15 cellular contexts compared by ENCODE assay signal in genomic region chr2:33014268-33014667, GRCh38.
DNase-seq lines count a peak whose midpoint lies in the region; ATAC-seq and TF ChIP-seq lines count a peak whose summit lies in the region.
"Had no signal": no experiment of that assay in that cellular context is flagged by ENCODE, and none has a peak within 500 bp of the region (broad histone marks: within the 10 kb centered on the region; RNA-seq: fewer than 3 reads in every experiment).

No MANE protein-coding gene starts in this region.

- H3K9me3 ChIP-seq in RWPE2 (ENCODE audit: severe bottlenecking): no peaks in the 10 kb centered on the region
- H3K9me3 ChIP-seq in trophoblast cell (ENCODE audit: insufficient read depth, low read depth, low read length): no peaks in the 10 kb centered on the region
- H3K9me3 ChIP-seq: tibial nerve had no signal

- no peak overlapping the region for H3K4ac ChIP-seq in trophoblast cell (ENCODE audit: low read depth, low read length)

- peak overlapping the region; percentile 52 for H4K91ac ChIP-seq in trophoblast cell (ENCODE audit: low read depth, low read length)

- no peak overlapping the region for H3K27ac ChIP-seq in RWPE2 (ENCODE audit: poor library complexity, severe bottlenecking)
- H3K27ac ChIP-seq in foreskin keratinocyte: no peak overlapping the region
- no peak overlapping the region for H3K27ac ChIP-seq in trophoblast cell (ENCODE audit: low read depth, low read length)

- peak overlapping the region; percentile 36 for H4K12ac ChIP-seq in trophoblast cell (ENCODE audit: low read depth, low read length)

- H2BK5ac ChIP-seq in trophoblast cell (ENCODE audit: low read depth, low read length, poor library complexity): no peak overlapping the region

- H3K79me2 ChIP-seq in trophoblast cell (ENCODE audit: control insufficient read depth, insufficient read depth, low read length, poor library complexity): no peaks in the 10 kb centered on the region

- intact Hi-C loops in posterior vena cava (cut with DNase I): no loop called here

- no peak overlapping the region for H3K4me2 ChIP-seq in trophoblast cell (ENCODE audit: low read length)

- H2BK120ac ChIP-seq in trophoblast cell (ENCODE audit: insufficient read depth, low read length, poor library complexity): peak overlapping the region; percentile 46

- H2AK5ac ChIP-seq in trophoblast cell (ENCODE audit: low read length): peak overlapping the region; percentile 68

- no peak overlapping the region for H3K9ac ChIP-seq in trophoblast cell (ENCODE audit: low read length)

- TF ChIP-seq CTCF in RWPE2 (IDR thresholded peaks at IDR 0.05; ENCODE audit: poor library complexity, severe bottlenecking) (no peak), foreskin keratinocyte (conservative IDR thresholded peaks at IDR 0.05) (no peak)

- H3K36me3 ChIP-seq in RWPE2 (ENCODE audit: low read depth) (no peaks in the 10 kb centered on the region), trophoblast cell (ENCODE audit: control insufficient read depth in 1 of 2, insufficient read depth in 2 of 2, low read length in 2 of 2) (no peaks in the 10 kb centered on the region)
- H3K36me3 ChIP-seq: tibial nerve had no signal

- H3K4me1 ChIP-seq in RWPE2 (ENCODE audit: insufficient read depth, poor library complexity, severe bottlenecking) (peaks cover 19% of the 10 kb centered on the region), foreskin keratinocyte (peaks cover 13% of the 10 kb centered on the region), trophoblast cell (ENCODE audit: control insufficient read depth in 1 of 2, insufficient read depth in 2 of 2, low read length in 2 of 2) (peaks cover 6 to 13% of the 10 kb centered on the region in 2 experiments)
- H3K4me1 ChIP-seq: tibial nerve had no signal

- no peak overlapping the region for H3K23ac ChIP-seq in trophoblast cell (ENCODE audit: low read length)

- ATAC-seq in RWPE2 (ENCODE audit: low read depth) (peak; percentile 83), foreskin keratinocyte (peak; percentile 90)
- ATAC-seq: activated naive CD8-positive, alpha-beta T cell treated with anti-CD3 and anti-CD28 coated beads, Interleukin-2, amount 50 U/mL, for 24 hours; activated T-cell treated with anti-CD3 and anti-CD28 coated beads, Interleukin-2, amount 50 U/mL, for 72 hours; stimulated activated effector memory CD8-positive, alpha-beta T cell treated with anti-CD3 and anti-CD28 coated beads, Interleukin-12 subunit alpha, Interleukin-12 subunit beta, amount 100 ng/mL, for 72 hours had no signal

- DNase-seq in NCI-H146 (lab: John Stamatoyannopoulos, UW): peak; percentile 11
- no peak for DNase-seq in NCI-H146 treated with DMSO at 0.1 percent for 48 hours (lab: John Stamatoyannopoulos, UW; ENCODE audit: unreplicated experiment)
- DNase-seq in RWPE2 (ENCODE audit: low spot score): no peak
- DNase-seq in foreskin keratinocyte: peak; percentile 60 to 79
- DNase-seq in trophoblast cell: peak in 1 of 2 donors; percentile 17
- no peak for DNase-seq in activated T-cell treated with anti-CD3 and anti-CD28 coated beads for 4 hours
- no peak for DNase-seq in posterior vena cava (ENCODE audit: low spot score)
- DNase-seq in NK-92 (lab: John Stamatoyannopoulos, UW; ENCODE audit: unreplicated experiment): no peak
- DNase-seq: activated CD4-positive, alpha-beta T cell treated with anti-CD3 and anti-CD28 coated beads, Interleukin-2, amount 50 U/mL, for 48 hours; activated naive CD8-positive, alpha-beta T cell treated with anti-CD3 and anti-CD28 coated beads, Interleukin-2, amount 50 U/mL, for 24 hours; activated T-cell treated with anti-CD3 and anti-CD28 coated beads, Interleukin-2, amount 50 U/mL, for 72 hours; C1 segment of cervical spinal cord; NCI-H1436 treated with DMSO at 0.1 percent for 48 hours had no signal

- H2BK12ac ChIP-seq in trophoblast cell (ENCODE audit: low read length): no peak overlapping the region

- H3K79me1 ChIP-seq in trophoblast cell (ENCODE audit: low read length): peaks cover 9% of the 10 kb centered on the region

- WGBS in trophoblast cell (ENCODE audit: extremely low coverage, insufficient coverage, insufficient read length): no CpG with 5 or more reads among the region's 2 CpGs

- H3K27me3 ChIP-seq in RWPE2 (ENCODE audit: insufficient read depth, poor library complexity, severe bottlenecking) (no peaks in the 10 kb centered on the region), foreskin keratinocyte (no peaks in the 10 kb centered on the region), trophoblast cell (ENCODE audit: insufficient read depth, low read length) (no peaks in the 10 kb centered on the region)
- H3K27me3 ChIP-seq: tibial nerve had no signal

- no peak overlapping the region for H3K4me3 ChIP-seq in RWPE2 (ENCODE audit: severe bottlenecking)
- no peak overlapping the region for H3K4me3 ChIP-seq in trophoblast cell (ENCODE audit: low read depth, low read length)
- H3K4me3 ChIP-seq: tibial nerve had no signal

- no peak overlapping the region for H3K14ac ChIP-seq in trophoblast cell (ENCODE audit: low read length)

- H2AFZ ChIP-seq in trophoblast cell (ENCODE audit: insufficient read depth, low read length, poor library complexity): peak overlapping the region; percentile 88

- H4K8ac ChIP-seq in trophoblast cell (ENCODE audit: low read depth, low read length): no peak overlapping the region

- H3K18ac ChIP-seq in trophoblast cell (ENCODE audit: low read length): no peak overlapping the region

Comparison
In these comparisons a context has a peak if more than half of its experiments do, and no peak if none do; other contexts are left out.
1. DNase-seq: peak in NCI-H146 (single experiment) and foreskin keratinocyte (2 of 2); none in NCI-H146 treated with DMSO at 0.1 percent for 48 hours (single experiment), RWPE2 (single experiment), activated T-cell treated with anti-CD3 and anti-CD28 coated beads for 4 hours (single experiment), posterior vena cava (single experiment) and NK-92 (single experiment).